Comparison of ENCODE assay signal across 1 cellular context in the genomic region with DNA sequence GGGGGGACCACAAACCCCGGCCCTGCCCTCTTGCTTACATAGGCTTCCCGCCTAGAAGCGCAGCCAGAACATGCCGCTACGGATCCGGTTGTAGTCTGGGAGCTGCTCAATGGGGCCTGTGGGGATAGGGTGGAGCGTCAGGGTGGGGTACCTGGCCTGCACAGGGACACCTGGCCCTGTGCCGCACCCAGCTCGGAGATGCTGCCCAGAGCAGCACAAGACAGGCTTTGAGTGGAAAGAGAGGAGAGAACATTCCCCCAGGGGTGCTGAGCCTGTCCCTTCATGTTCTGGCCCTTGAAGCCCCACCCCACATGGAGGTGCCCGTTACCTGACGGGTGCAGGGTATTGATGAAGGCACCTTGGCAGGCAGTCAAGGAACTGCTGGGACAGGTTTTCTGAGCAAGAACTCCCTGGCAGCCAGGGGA.
TF ChIP-seq lines count a peak whose summit lies in the region.

No MANE protein-coding gene starts in this region.

TF ChIP-seq in A549, 52 proteins besides CTCF, POLR2A, EP300 and RAD21:
- TF ChIP-seq, protein P1, sequence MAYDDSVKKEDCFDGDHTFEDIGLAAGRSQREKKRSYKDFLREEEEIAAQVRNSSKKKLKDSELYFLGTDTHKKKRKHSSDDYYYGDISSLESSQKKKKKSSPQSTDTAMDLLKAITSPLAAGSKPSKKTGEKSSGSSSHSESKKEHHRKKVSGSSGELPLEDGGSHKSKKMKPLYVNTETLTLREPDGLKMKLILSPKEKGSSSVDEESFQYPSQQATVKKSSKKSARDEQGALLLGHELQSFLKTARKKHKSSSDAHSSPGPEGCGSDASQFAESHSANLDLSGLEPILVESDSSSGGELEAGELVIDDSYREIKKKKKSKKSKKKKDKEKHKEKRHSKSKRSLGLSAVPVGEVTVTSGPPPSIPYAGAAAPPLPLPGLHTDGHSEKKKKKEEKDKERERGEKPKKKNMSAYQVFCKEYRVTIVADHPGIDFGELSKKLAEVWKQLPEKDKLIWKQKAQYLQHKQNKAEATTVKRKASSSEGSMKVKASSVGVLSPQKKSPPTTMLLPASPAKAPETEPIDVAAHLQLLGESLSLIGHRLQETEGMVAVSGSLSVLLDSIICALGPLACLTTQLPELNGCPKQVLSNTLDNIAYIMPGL (CRISPR knock-in tag; IDR thresholded peaks at IDR 0.05; ENCODE audit: borderline replicate concordance): no peak
- TF ChIP-seq NFE2L2 (conservative IDR thresholded peaks at IDR 0.05; ENCODE audit: low read length) (no peak), HOXB5 (CRISPR knock-in tag; IDR thresholded peaks at IDR 0.05) (no peak), JUNB (IDR thresholded peaks at IDR 0.05) (no peak), HOXA7 (CRISPR knock-in tag; IDR thresholded peaks at IDR 0.05) (no peak), ESRRA (IDR thresholded peaks at IDR 0.05; ENCODE audit: borderline replicate concordance, low read length) (no peak), BHLHE40 (IDR thresholded peaks at IDR 0.05; ENCODE audit: low read depth, low read length) (no peak), EHMT2 (IDR thresholded peaks at IDR 0.05; ENCODE audit: low read depth) (no peak)
